24 cellular contexts compared by ENCODE assay signal in genomic region chr7:104816537-104816936, GRCh38.
DNase-seq lines count a peak whose midpoint lies in the region; FAIRE-seq and TF ChIP-seq lines count a peak whose summit lies in the region.
"Had no signal": no experiment of that assay in that cellular context is flagged by ENCODE, and none has a peak within 500 bp of the region (broad histone marks: within the 10 kb centered on the region; RNA-seq: fewer than 3 reads in every experiment).

No MANE protein-coding gene starts in this region.

- no peaks in the 10 kb centered on the region for H3K79me2 ChIP-seq in OCI-LY3 (ENCODE audit: low read length)

- no peak overlapping the region for H3K4me3 ChIP-seq in OCI-LY3 (ENCODE audit: low read length)
- no peak overlapping the region for H3K4me3 ChIP-seq in small intestine (ENCODE audit: low read depth in 1 of 2, low read length in 2 of 2)
- H3K4me3 ChIP-seq: BLaER1, GM12878, HAP-1 had no signal

- DNase-seq in DMS53 (lab: John Stamatoyannopoulos, UW), result peak; percentile 15
- no peak for DNase-seq in DMS53 treated with DMSO at 0.1 percent for 48 hours (lab: John Stamatoyannopoulos, UW; ENCODE audit: unreplicated experiment)
- DNase-seq in islet precursor cell, result peak; percentile 24
- peak; percentile 54 for DNase-seq in small intestine
- DNase-seq in CD1c-positive myeloid dendritic cell (ENCODE audit: extremely low spot score), result no peak
- no peak for DNase-seq in RCC 7860 (ENCODE audit: low spot score)
- DNase-seq in dedifferentiated amniotic fluid mesenchymal stem cell (ENCODE audit: extremely low spot score), result no peak
- DNase-seq: CD4-positive, alpha-beta T cell; CD8-positive, alpha-beta memory T cell; DMS 273 treated with DMSO at 0.1 percent for 48 hours; DND-41; GOT3; HFFc6 had no signal

- WGBS in small intestine, 3 donors, result 7 to 35% (median 10%) methylated on average over 2 of the region's 2 CpGs

- FAIRE-seq in small intestine (lab: Jason Lieb, UNC), result no peak
- no peak for FAIRE-seq in RCC 7860 (lab: Jason Lieb, UNC)
- FAIRE-seq: A204.1, D721Med, G401.6, GM12878, GM18507, H54 had no signal

- no peaks in the 10 kb centered on the region for H4K20me1 ChIP-seq in OCI-LY3 (ENCODE audit: insufficient read depth, low read length)
- H4K20me1 ChIP-seq: BLaER1 had no signal

- H3K27ac ChIP-seq in OCI-LY3 (ENCODE audit: low read length) (no peak overlapping the region), small intestine (ENCODE audit: low read depth in 1 of 2, low read length in 1 of 2) (no peak overlapping the region)
- H3K27ac ChIP-seq: 22Rv1, BLaER1, C4-2B had no signal

- H2AFZ ChIP-seq in OCI-LY3 (ENCODE audit: low read depth, low read length), result no peak overlapping the region

- no peaks in the 10 kb centered on the region for H3K27me3 ChIP-seq in OCI-LY3 (ENCODE audit: low read depth, low read length)
- H3K27me3 ChIP-seq in small intestine (ENCODE audit: control insufficient read depth in 2 of 2, insufficient read depth in 2 of 2, low read length in 2 of 2), result no peaks in the 10 kb centered on the region
- H3K27me3 ChIP-seq: BLaER1 had no signal

- H3K36me3 ChIP-seq in OCI-LY3 (replicated peaks; ENCODE audit: low read depth, low read length) (no peaks in the 10 kb centered on the region), small intestine (ENCODE audit: control insufficient read depth in 2 of 2, insufficient read depth in 2 of 2, low read length in 2 of 2) (no peaks in the 10 kb centered on the region)
- H3K36me3 ChIP-seq: BLaER1, HAP-1 had no signal

- H3K4me1 ChIP-seq in OCI-LY3 (ENCODE audit: low read length), result peaks cover 14% of the 10 kb centered on the region
- no peaks in the 10 kb centered on the region for H3K4me1 ChIP-seq in small intestine (ENCODE audit: control insufficient read depth in 2 of 2, insufficient read depth in 1 of 2, low read depth in 1 of 2, low read length in 1 of 2)
- H3K4me1 ChIP-seq: BLaER1, HAP-1 had no signal

- no peak for TF ChIP-seq CTCF in OCI-LY3 (IDR thresholded peaks at IDR 0.05; ENCODE audit: low read depth, low read length)

- peak overlapping the region; percentile 15; the same call in 1 of the 2 replicates for H3K4me2 ChIP-seq in OCI-LY3 (ENCODE audit: low read length)
- H3K4me2 ChIP-seq: BLaER1 had no signal

- H3K9ac ChIP-seq in OCI-LY3 (ENCODE audit: low read length), result no peak overlapping the region
- H3K9ac ChIP-seq: BLaER1 had no signal

- H3K9me3 ChIP-seq in OCI-LY3 (ENCODE audit: insufficient read depth, low read length) (no peaks in the 10 kb centered on the region), small intestine (ENCODE audit: control insufficient read depth, low read depth) (no peaks in the 10 kb centered on the region)
- H3K9me3 ChIP-seq: BLaER1, HAP-1 had no signal

Comparison
In these comparisons a context has a peak if more than half of its experiments do, and no peak if none do; other contexts are left out.
1. DNase-seq: peak in DMS53 (single experiment), islet precursor cell (single experiment) and small intestine (single experiment); none in DMS53 treated with DMSO at 0.1 percent for 48 hours (single experiment), CD1c-positive myeloid dendritic cell (single experiment), RCC 7860 (single experiment) and dedifferentiated amniotic fluid mesenchymal stem cell (single experiment).